Comparison of ENCODE assay signal across 7 cellular contexts in the genomic region with DNA sequence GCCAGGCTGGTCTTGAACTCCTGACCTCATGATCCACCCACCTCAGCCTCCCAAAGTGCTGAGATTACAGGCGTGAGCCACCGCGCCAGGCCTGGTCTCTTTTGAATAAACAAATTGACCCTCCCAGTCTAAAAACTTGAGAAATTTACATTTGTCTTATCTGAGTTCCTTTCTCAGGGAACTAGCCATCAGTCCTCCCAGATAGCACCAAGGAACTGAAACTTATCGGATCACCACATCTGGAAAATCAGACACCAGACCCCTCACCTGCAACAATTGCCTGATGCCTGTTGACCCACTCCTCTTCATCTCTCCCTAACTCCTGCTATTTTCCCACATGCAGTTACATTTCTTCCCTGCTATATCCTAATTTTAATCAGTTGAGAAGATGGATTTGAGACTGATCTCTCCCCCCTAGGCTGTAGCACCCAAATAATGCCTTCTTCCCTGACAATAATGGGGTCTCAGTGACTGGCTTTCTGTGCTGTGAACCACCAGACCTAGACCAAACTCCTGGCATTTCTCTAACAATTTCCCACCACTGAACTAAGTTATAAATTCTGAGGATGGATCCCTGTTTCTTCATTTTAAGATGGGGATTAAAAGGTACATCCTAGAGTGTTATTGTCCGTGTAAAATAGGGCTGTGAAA. TPM values are rescaled to one million over a fixed set of nuclear protein-coding genes. Genes with fewer than 3 reads are reported as not detected.
DNase-seq lines count a peak whose midpoint lies in the region; ATAC-seq and TF ChIP-seq lines count a peak whose summit lies in the region.

No MANE protein-coding gene starts in this region.

- H2AFZ ChIP-seq in GM23248 (peak overlapping the region; percentile 86), fibroblast of lung (ENCODE audit: low read length) (no peak overlapping the region)

- no peak for ATAC-seq in stimulated activated naive B cell treated with anti-CD40 and anti-IgM and Interleukin-4, amounts not matched to agents 10 μg/mL and 1 μg/mL and 100 μg/mL, for 72 hours (replicated peaks)
- ATAC-seq in HG03457 (IDR thresholded peaks at IDR 0.05; ENCODE audit: unreplicated experiment): no peak

- no peaks in the 10 kb centered on the region for H3K9me3 ChIP-seq in GM23248 (ENCODE audit: low read depth)
- H3K9me3 ChIP-seq in fibroblast of lung (ENCODE audit: control insufficient read depth, insufficient read depth, low read depth, low read length): no peaks in the 10 kb centered on the region

- H3K9ac ChIP-seq in GM23248 (peak overlapping the region; percentile 81), fibroblast of lung (ENCODE audit: insufficient read depth, low read length) (no peak overlapping the region)

- H3K27ac Mint-ChIP-seq in stimulated activated naive B cell treated with anti-CD40 and anti-IgM and Interleukin-4, amounts not matched to agents 10 μg/mL and 1 μg/mL and 100 μg/mL, for 72 hours: peak overlapping the region; percentile 97

- in situ Hi-C loops in GM23248 (cut with MboI): no loop called here

- peaks cover 5 to 8% of the 10 kb centered on the region in 2 donors for H3K9me3 Mint-ChIP-seq in stimulated activated naive B cell treated with anti-CD40 and anti-IgM and Interleukin-4, amounts not matched to agents 10 μg/mL and 1 μg/mL and 100 μg/mL, for 72 hours

- H3K79me2 ChIP-seq in GM23248 (ENCODE audit: insufficient read depth) (peaks cover 31% of the 10 kb centered on the region), fibroblast of lung (ENCODE audit: control insufficient read depth, insufficient read depth, low read length) (peaks cover 20% of the 10 kb centered on the region)

- H3K4me1 ChIP-seq in GM23248 (ENCODE audit: insufficient read depth) (peaks cover 17% of the 10 kb centered on the region), fibroblast of lung (ENCODE audit: control insufficient read depth, extremely low read depth, insufficient read depth, low read length) (peaks cover 7% of the 10 kb centered on the region)

- 78 to 79% methylated on average over 5 of the region's 5 CpGs for WGBS in GM23248 (ENCODE audit: low coverage in 1 of 2, low lambda C conversion rate in 2 of 2, missing lambda C conversion rate in 2 of 2), 2 experiments

- DNase-seq in GM23248 (no peak), fibroblast of lung (ENCODE audit: low read depth in 2 of 2) (no peak), SKM-1 (lab: John Stamatoyannopoulos, UW; ENCODE audit: unreplicated experiment) (no peak), C1 segment of cervical spinal cord (lab: John Stamatoyannopoulos, UW) (no peak)
- DNase-seq in stimulated activated naive B cell treated with anti-CD40 and anti-IgM and Interleukin-4, amounts not matched to agents 10 μg/mL and 1 μg/mL and 100 μg/mL, for 72 hours: no peak

- H3K36me3 ChIP-seq in GM23248 (ENCODE audit: low read depth) (0 out of 2 replicates have a peak, but pooled peaks cover 7% of the 10 kb centered on the region), fibroblast of lung (ENCODE audit: control insufficient read depth, insufficient read depth, low read length) (peaks cover 6% of the 10 kb centered on the region)

- H3K4me3 ChIP-seq in GM23248 (no peak overlapping the region), fibroblast of lung (replicated peaks in 1 of 4; ENCODE audit: control extremely low read depth in 1 of 4, insufficient read depth in 1 of 4, low read depth in 3 of 4, low read length in 4 of 4) (no peak overlapping the region)

- H3K27ac ChIP-seq in GM23248: peak overlapping the region; percentile 81
- H3K27ac ChIP-seq in VCaP: peak overlapping the region; percentile 73
- peak overlapping the region; percentile 87 for H3K27ac ChIP-seq in fibroblast of lung (ENCODE audit: insufficient read depth, low read length)

- no peaks in the 10 kb centered on the region for H3K27me3 ChIP-seq in GM23248 (replicated peaks; ENCODE audit: insufficient read depth)
- H3K27me3 ChIP-seq in fibroblast of lung (ENCODE audit: control insufficient read depth, insufficient read depth, low read length): no peaks in the 10 kb centered on the region

- TF ChIP-seq CTCF in VCaP (conservative IDR thresholded peaks at IDR 0.05) (no peak), fibroblast of lung (conservative IDR thresholded peaks at IDR 0.05 in 1 of 2, IDR thresholded peaks at IDR 0.05 in 1 of 2; ENCODE audit: low read depth in 1 of 2, low read length in 2 of 2) (no peak)

- peaks cover 0 to 3% of the 10 kb centered on the region in 2 donors for H3K27me3 Mint-ChIP-seq in stimulated activated naive B cell treated with anti-CD40 and anti-IgM and Interleukin-4, amounts not matched to agents 10 μg/mL and 1 μg/mL and 100 μg/mL, for 72 hours

- peaks cover 10% of the 10 kb centered on the region; the same call in 1 of the 2 replicates for H3F3A ChIP-seq in GM23248 (ENCODE audit: insufficient read depth)

- peaks cover 32% of the 10 kb centered on the region in 2 donors for H3K36me3 Mint-ChIP-seq in stimulated activated naive B cell treated with anti-CD40 and anti-IgM and Interleukin-4, amounts not matched to agents 10 μg/mL and 1 μg/mL and 100 μg/mL, for 72 hours

- H3K4me1 Mint-ChIP-seq in stimulated activated naive B cell treated with anti-CD40 and anti-IgM and Interleukin-4, amounts not matched to agents 10 μg/mL and 1 μg/mL and 100 μg/mL, for 72 hours: peaks cover 26 to 54% of the 10 kb centered on the region in 2 donors

- H3K4me2 ChIP-seq in GM23248 (ENCODE audit: unreplicated experiment) (peak overlapping the region; percentile 84), fibroblast of lung (ENCODE audit: extremely low read depth, insufficient read depth, low read length) (no peak overlapping the region)

- no peak overlapping the region for H3K4me3 Mint-ChIP-seq in stimulated activated naive B cell treated with anti-CD40 and anti-IgM and Interleukin-4, amounts not matched to agents 10 μg/mL and 1 μg/mL and 100 μg/mL, for 72 hours

- H4K20me1 ChIP-seq in GM23248 (ENCODE audit: insufficient read depth): no peaks in the 10 kb centered on the region
- H4K20me1 ChIP-seq in fibroblast of lung (ENCODE audit: control insufficient read depth, extremely low read depth, insufficient read depth, low read length): no peaks in the 10 kb centered on the region

- H3K9me2 ChIP-seq in GM23248 (ENCODE audit: insufficient read depth): no peaks in the 10 kb centered on the region

RNA-seq across cellular contexts. Expression of a gene that starts 1.0 kb away (rescaled TPM):
- 179 and 205 TPM in 2 replicates for total RNA-seq in GM23248 (2014; rRNA removed; shearing (Covaris generic))
- polyA plus RNA-seq in GM23248 (2016; fragmentation: Nextera tagmentation; extraction: Ambion mirVana) (151 and 158 TPM in 2 replicates), fibroblast of lung (131 and 163 TPM in 2 replicates)
- total RNA-seq in fibroblast of lung: 124 and 152 TPM in 2 replicates
- polyA plus RNA-seq in fibroblast of lung (2012): 125 and 178 TPM in 2 replicates
- 55.4 and 66.8 TPM in 2 replicates for polyA minus RNA-seq in fibroblast of lung (ENCODE audit: low replicate concordance)

RNA-seq across cellular contexts. Expression of a gene that starts 8.5 kb away (rescaled TPM):
- total RNA-seq in GM23248 (2014; rRNA removed; shearing (Covaris generic)): 10.4 and 12.9 TPM in 2 replicates
- polyA plus RNA-seq in GM23248 (2016; fragmentation: Nextera tagmentation; extraction: Ambion mirVana): 12.5 and 12.7 TPM in 2 replicates
- total RNA-seq in fibroblast of lung: 11.3 and 17.2 TPM in 2 replicates
- polyA plus RNA-seq in fibroblast of lung: 8.8 and 10.7 TPM in 2 replicates
- 6.1 and 7.2 TPM in 2 replicates for polyA plus RNA-seq in fibroblast of lung (2012)
- polyA minus RNA-seq in fibroblast of lung (ENCODE audit: low replicate concordance): 6.2 and 8.1 TPM in 2 replicates
